In the genomic region with DNA sequence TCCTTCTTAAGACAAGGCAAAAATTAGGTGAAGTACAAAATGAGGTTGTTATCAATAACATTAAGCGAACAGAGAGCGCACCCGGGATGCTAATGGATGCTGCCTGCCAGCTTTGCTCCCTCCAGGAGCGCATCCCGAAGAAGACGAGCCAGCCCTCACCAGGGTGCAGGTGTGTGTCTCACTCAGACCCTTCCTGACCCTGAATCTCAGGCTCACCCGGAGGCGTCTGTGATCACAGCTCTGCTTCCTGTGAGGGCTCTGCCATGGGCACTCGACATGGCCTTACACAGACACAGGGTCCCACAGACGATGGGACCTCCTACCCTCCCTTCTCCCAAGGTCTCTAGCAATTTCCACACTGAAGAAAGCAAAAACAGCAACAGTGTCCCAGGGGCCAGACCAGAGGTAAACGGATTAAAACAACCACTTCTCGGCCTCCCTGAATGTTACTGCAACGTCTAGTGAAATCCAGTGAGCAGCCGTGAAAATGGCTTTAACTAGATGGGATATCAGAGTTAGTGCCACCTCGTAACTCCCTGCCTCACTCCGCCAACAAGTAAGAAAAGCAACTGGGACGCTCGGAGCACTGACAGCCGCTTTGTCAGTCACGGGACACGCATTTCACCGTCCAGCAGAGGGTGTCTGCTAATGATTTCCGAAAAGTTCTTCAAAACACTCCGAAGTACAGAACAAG, we compare ENCODE assay signal across 2 cellular contexts.
TF ChIP-seq lines count a peak whose summit lies in the region.

No MANE protein-coding gene starts in this region.

TF ChIP-seq in IMR-90, 13 proteins besides CTCF, POLR2A, EP300 and RAD21 (continued from another document):
- peak; percentile 60; the same call in 1 of the 2 replicates for TF ChIP-seq BHLHE40 (IDR thresholded peaks at IDR 0.05; ENCODE audit: low read depth, low read length)
- TF ChIP-seq FOS (IDR thresholded peaks at IDR 0.05; ENCODE audit: low read depth, low read length) = no peak
- peak; percentile 46 for TF ChIP-seq SMC3 (IDR thresholded peaks at IDR 0.05; ENCODE audit: low read depth, low read length)

TF ChIP-seq in SK-N-SH treated with all-trans-retinoic acid at 6 μM for 48 hours, 23 proteins besides CTCF, POLR2A, EP300 and RAD21 (continued from another document):
- TF ChIP-seq ZNF70 (CRISPR knock-in tag; IDR thresholded peaks at IDR 0.05) (no peak), TCF4 (CRISPR knock-in tag; IDR thresholded peaks at IDR 0.05; ENCODE audit: borderline replicate concordance) (no peak), ZNF565 (CRISPR knock-in tag; conservative IDR thresholded peaks at IDR 0.05; ENCODE audit: low read depth) (no peak), ZFP3 (CRISPR knock-in tag; IDR thresholded peaks at IDR 0.05) (no peak), ARNTL (CRISPR knock-in tag; IDR thresholded peaks at IDR 0.05; ENCODE audit: borderline replicate concordance, low read depth) (no peak), BACH2 (CRISPR knock-in tag; IDR thresholded peaks at IDR 0.05; ENCODE audit: borderline replicate concordance) (no peak), ESRRG (CRISPR knock-in tag; IDR thresholded peaks at IDR 0.05) (no peak), RARB (CRISPR knock-in tag; IDR thresholded peaks at IDR 0.05) (no peak), ISL1 (CRISPR knock-in tag; IDR thresholded peaks at IDR 0.05) (no peak), ZNF8 (CRISPR knock-in tag; IDR thresholded peaks at IDR 0.05) (no peak), GLIS3 (CRISPR knock-in tag; IDR thresholded peaks at IDR 0.05) (no peak), PPARA (CRISPR knock-in tag; IDR thresholded peaks at IDR 0.05; ENCODE audit: borderline replicate concordance) (no peak), OSR1 (CRISPR knock-in tag; IDR thresholded peaks at IDR 0.05) (no peak)
- TF ChIP-seq, protein P1, sequence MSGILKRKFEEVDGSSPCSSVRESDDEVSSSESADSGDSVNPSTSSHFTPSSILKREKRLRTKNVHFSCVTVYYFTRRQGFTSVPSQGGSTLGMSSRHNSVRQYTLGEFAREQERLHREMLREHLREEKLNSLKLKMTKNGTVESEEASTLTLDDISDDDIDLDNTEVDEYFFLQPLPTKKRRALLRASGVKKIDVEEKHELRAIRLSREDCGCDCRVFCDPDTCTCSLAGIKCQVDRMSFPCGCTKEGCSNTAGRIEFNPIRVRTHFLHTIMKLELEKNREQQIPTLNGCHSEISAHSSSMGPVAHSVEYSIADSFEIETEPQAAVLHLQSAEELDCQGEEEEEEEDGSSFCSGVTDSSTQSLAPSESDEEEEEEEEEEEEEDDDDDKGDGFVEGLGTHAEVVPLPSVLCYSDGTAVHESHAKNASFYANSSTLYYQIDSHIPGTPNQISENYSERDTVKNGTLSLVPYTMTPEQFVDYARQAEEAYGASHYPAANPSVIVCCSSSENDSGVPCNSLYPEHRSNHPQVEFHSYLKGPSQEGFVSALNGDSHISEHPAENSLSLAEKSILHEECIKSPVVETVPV (CRISPR knock-in tag; IDR thresholded peaks at IDR 0.05) = no peak
- TF ChIP-seq, protein P2, sequence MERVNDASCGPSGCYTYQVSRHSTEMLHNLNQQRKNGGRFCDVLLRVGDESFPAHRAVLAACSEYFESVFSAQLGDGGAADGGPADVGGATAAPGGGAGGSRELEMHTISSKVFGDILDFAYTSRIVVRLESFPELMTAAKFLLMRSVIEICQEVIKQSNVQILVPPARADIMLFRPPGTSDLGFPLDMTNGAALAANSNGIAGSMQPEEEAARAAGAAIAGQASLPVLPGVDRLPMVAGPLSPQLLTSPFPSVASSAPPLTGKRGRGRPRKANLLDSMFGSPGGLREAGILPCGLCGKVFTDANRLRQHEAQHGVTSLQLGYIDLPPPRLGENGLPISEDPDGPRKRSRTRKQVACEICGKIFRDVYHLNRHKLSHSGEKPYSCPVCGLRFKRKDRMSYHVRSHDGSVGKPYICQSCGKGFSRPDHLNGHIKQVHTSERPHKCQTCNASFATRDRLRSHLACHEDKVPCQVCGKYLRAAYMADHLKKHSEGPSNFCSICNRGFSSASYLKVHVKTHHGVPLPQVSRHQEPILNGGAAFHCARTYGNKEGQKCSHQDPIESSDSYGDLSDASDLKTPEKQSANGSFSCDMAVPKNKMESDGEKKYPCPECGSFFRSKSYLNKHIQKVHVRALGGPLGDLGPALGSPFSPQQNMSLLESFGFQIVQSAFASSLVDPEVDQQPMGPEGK (CRISPR knock-in tag; IDR thresholded peaks at IDR 0.05; ENCODE audit: borderline replicate concordance) = no peak
- TF ChIP-seq, protein P3, sequence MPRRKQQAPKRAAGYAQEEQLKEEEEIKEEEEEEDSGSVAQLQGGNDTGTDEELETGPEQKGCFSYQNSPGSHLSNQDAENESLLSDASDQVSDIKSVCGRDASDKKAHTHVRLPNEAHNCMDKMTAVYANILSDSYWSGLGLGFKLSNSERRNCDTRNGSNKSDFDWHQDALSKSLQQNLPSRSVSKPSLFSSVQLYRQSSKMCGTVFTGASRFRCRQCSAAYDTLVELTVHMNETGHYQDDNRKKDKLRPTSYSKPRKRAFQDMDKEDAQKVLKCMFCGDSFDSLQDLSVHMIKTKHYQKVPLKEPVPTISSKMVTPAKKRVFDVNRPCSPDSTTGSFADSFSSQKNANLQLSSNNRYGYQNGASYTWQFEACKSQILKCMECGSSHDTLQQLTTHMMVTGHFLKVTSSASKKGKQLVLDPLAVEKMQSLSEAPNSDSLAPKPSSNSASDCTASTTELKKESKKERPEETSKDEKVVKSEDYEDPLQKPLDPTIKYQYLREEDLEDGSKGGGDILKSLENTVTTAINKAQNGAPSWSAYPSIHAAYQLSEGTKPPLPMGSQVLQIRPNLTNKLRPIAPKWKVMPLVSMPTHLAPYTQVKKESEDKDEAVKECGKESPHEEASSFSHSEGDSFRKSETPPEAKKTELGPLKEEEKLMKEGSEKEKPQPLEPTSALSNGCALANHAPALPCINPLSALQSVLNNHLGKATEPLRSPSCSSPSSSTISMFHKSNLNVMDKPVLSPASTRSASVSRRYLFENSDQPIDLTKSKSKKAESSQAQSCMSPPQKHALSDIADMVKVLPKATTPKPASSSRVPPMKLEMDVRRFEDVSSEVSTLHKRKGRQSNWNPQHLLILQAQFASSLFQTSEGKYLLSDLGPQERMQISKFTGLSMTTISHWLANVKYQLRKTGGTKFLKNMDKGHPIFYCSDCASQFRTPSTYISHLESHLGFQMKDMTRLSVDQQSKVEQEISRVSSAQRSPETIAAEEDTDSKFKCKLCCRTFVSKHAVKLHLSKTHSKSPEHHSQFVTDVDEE (CRISPR knock-in tag; IDR thresholded peaks at IDR 0.05) = no peak
- TF ChIP-seq, protein P4, sequence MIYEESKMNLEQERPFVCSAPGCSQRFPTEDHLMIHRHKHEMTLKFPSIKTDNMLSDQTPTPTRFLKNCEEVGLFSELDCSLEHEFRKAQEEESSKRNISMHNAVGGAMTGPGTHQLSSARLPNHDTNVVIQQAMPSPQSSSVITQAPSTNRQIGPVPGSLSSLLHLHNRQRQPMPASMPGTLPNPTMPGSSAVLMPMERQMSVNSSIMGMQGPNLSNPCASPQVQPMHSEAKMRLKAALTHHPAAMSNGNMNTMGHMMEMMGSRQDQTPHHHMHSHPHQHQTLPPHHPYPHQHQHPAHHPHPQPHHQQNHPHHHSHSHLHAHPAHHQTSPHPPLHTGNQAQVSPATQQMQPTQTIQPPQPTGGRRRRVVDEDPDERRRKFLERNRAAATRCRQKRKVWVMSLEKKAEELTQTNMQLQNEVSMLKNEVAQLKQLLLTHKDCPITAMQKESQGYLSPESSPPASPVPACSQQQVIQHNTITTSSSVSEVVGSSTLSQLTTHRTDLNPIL (CRISPR knock-in tag; IDR thresholded peaks at IDR 0.05; ENCODE audit: low read depth) = no peak
